Comparison of ENCODE assay signal across 15 cellular contexts in the genomic region with DNA sequence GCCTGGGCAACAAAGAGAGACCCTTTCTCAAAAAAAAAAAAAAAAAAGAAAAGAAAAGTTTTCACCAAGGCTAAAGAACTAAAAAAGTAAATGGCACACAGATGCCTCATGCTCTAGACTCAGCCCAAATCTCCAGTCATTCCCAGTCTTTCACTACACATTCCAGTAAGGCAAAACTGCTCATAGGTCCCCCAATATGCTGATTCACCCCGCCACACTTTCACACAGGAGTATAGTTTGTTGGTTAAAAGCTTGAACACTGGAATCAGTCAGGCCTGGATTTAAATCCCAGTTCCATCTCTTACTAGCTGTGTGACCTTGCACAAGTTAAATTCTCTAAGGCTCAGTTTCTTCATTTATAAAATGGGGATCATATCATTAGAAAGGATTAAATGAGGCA. TPM values are rescaled to one million over a fixed set of nuclear protein-coding genes. Genes with fewer than 3 reads are reported as not detected.
A peak's percentile ranks its signal among the peaks of the same experiment; 100 is the strongest.
DNase-seq lines count a peak whose midpoint lies in the region; ATAC-seq and TF ChIP-seq lines count a peak whose summit lies in the region.
"Had no signal": no experiment of that assay in that cellular context is flagged by ENCODE, and none has a peak within 500 bp of the region (broad histone marks: within the 10 kb centered on the region; RNA-seq: fewer than 3 reads in every experiment).

No MANE protein-coding gene starts in this region.

- peaks cover 0 to 40% (median 6%) of the 10 kb centered on the region in 3 donors for H3K36me3 Mint-ChIP-seq in CD8-positive, alpha-beta memory T cell
- peaks cover 20% of the 10 kb centered on the region for H3K36me3 Mint-ChIP-seq in endodermal cell (ENCODE audit: low read depth)

- intact Hi-C loops in Panc1 (cut with micrococcal nuclease; ENCODE audit: unreplicated experiment), result no loop called here

- CTCF ChIA-PET in CD8-positive, alpha-beta memory T cell (lab: Charles Lee), result interaction anchor here (1.8 to 3.2 kb wide), 2 partner anchors 19 to 30 kb away, joined by 4 to 10 read pairs; partner anchors contain the start of gene SPAG5
- CTCF ChIA-PET in Panc1 (lab: Charles Lee), result interaction anchor here (1.1 kb wide), 1 partner anchor 19 kb away, joined by 3 read pairs; no protein-coding TSS in a partner anchor

- 100% methylated on average over 1 of the region's 1 CpG; no CpG with 5 or more reads in 1 of the 2 experiments for WGBS in endodermal cell (ENCODE audit: insufficient coverage in 1 of 2, insufficient read length in 1 of 2), 2 experiments

- TSS peak; percentile 85 for BruUV-seq in Panc1 (replicated peaks; lab: Mats Ljungman, UMichigan)

- no peak for TF ChIP-seq CTCF in 22Rv1 (IDR thresholded peaks at IDR 0.05)
- TF ChIP-seq CTCF in Panc1 (IDR thresholded peaks at IDR 0.05), result no peak
- no peak for TF ChIP-seq CTCF in endodermal cell (conservative IDR thresholded peaks at IDR 0.05)

- no peak overlapping the region for H3K9ac ChIP-seq in endodermal cell (ENCODE audit: extremely low read depth, low read length, poor library complexity, severe bottlenecking)
- H3K9ac ChIP-seq: parathyroid adenoma had no signal

- in situ Hi-C loops in Panc1 (cut with HindIII; ENCODE audit: low pct_unique_long_range_greater_than_20kb, low sequenced_read_pairs), result no loop called here

- peaks cover 56 to 75% (median 60%) of the 10 kb centered on the region in 3 donors for H3K4me1 Mint-ChIP-seq in CD8-positive, alpha-beta memory T cell
- peaks cover 16% of the 10 kb centered on the region for H3K4me1 Mint-ChIP-seq in endodermal cell

- no peaks in the 10 kb centered on the region for H3K27me3 Mint-ChIP-seq in CD8-positive, alpha-beta memory T cell
- H3K27me3 Mint-ChIP-seq in endodermal cell (ENCODE audit: insufficient read depth), result peaks cover 9% of the 10 kb centered on the region

- no peaks in the 10 kb centered on the region for H3K9me3 Mint-ChIP-seq in CD8-positive, alpha-beta memory T cell
- H3K9me3 Mint-ChIP-seq in endodermal cell, result no peaks in the 10 kb centered on the region

- no peak for ATAC-seq in Panc1
- no peak for ATAC-seq in HG03565 (IDR thresholded peaks at IDR 0.05; ENCODE audit: unreplicated experiment)
- ATAC-seq: body of pancreas, left ventricle myocardium superior had no signal

- H3K27ac Mint-ChIP-seq in CD8-positive, alpha-beta memory T cell, result peak overlapping the region in 7 of 8 donors; percentile 64 to 96 (median 88)
- H3K27ac Mint-ChIP-seq in endodermal cell, result no peak overlapping the region

- H3K9me3 ChIP-seq in CD8-positive, alpha-beta memory T cell (ENCODE audit: low read length), result no peaks in the 10 kb centered on the region
- H3K9me3 ChIP-seq in Panc1 (ENCODE audit: control insufficient read depth, insufficient read depth, low read depth, low read length) (no peaks in the 10 kb centered on the region), endodermal cell (ENCODE audit: control insufficient read depth, low read length) (no peaks in the 10 kb centered on the region)
- H3K9me3 ChIP-seq: body of pancreas had no signal

- no peaks in the 10 kb centered on the region for H3K36me3 ChIP-seq in CD8-positive, alpha-beta memory T cell (ENCODE audit: insufficient read depth, low read length)
- H3K36me3 ChIP-seq in Panc1 (ENCODE audit: control insufficient read depth, insufficient read depth, low read length) (no peaks in the 10 kb centered on the region), endodermal cell (ENCODE audit: control insufficient read depth, insufficient read depth, low read length) (peaks cover 5% of the 10 kb centered on the region)

- H3K27me3 ChIP-seq in CD8-positive, alpha-beta memory T cell (ENCODE audit: insufficient read depth, low read length, poor library complexity, severe bottlenecking), result no peaks in the 10 kb centered on the region
- no peaks in the 10 kb centered on the region for H3K27me3 ChIP-seq in Panc1 (ENCODE audit: control insufficient read depth, insufficient read depth, low read length)
- H3K27me3 ChIP-seq in endodermal cell (ENCODE audit: control insufficient read depth, insufficient read depth, low read length, poor library complexity, severe bottlenecking), result peaks cover 4% of the 10 kb centered on the region
- H3K27me3 ChIP-seq: body of pancreas, hepatocyte had no signal

- peak overlapping the region; percentile 74 to 98 (median 96) for H3K4me3 Mint-ChIP-seq in CD8-positive, alpha-beta memory T cell
- H3K4me3 Mint-ChIP-seq in endodermal cell, result peak overlapping the region; percentile 85

- no peak for DNase-seq in CD8-positive, alpha-beta memory T cell
- DNase-seq in Panc1 (ENCODE audit: low read depth, low spot score) (no peak), endodermal cell (no peak), occipital lobe (lab: John Stamatoyannopoulos, UW) (no peak), ecto neural progenitor cell (ENCODE audit: low spot score) (no peak)
- DNase-seq in NK-92 treated with Interleukin-12 subunit alpha and Interleukin-12 subunit beta, amount 100 ng/mL, for 24 hours (lab: John Stamatoyannopoulos, UW), result no peak
- DNase-seq: body of pancreas; left ventricle myocardium superior; NCI-H774; stimulated activated CD4-positive, alpha-beta T cell treated with anti-CD3 and anti-CD28 coated beads, Interleukin-2, amount 100 ng/mL, for 48 hours; stimulated activated naive CD4-positive, alpha-beta T cell treated with Interleukin-2 at 50 U/mL for 16 hours had no signal

- H3K27ac ChIP-seq in 22Rv1 (peak overlapping the region; percentile 87; the same call in 1 of the 2 replicates), Panc1 (ENCODE audit: low read length) (no peak overlapping the region), endodermal cell (ENCODE audit: low read depth, low read length) (no peak overlapping the region)
- no peak overlapping the region for H3K27ac ChIP-seq in CD8-positive, alpha-beta memory T cell (ENCODE audit: low read depth, low read length)
- H3K27ac ChIP-seq: body of pancreas, hepatocyte, parathyroid adenoma had no signal

- POLR2A ChIA-PET in CD8-positive, alpha-beta memory T cell (lab: Charles Lee), result no interaction called here
- POLR2A ChIA-PET in Panc1 (lab: Charles Lee), result interaction anchor here (0.7 to 0.8 kb wide), 2 partner anchors 55 to 337 kb away, joined by 11 to 12 read pairs; no protein-coding TSS in a partner anchor

- peaks cover 34% of the 10 kb centered on the region for H3K4me1 ChIP-seq in CD8-positive, alpha-beta memory T cell (ENCODE audit: insufficient read depth, low read length)
- peaks cover 17% of the 10 kb centered on the region; the same call in 1 of the 2 replicates for H3K4me1 ChIP-seq in Panc1 (ENCODE audit: control insufficient read depth, insufficient read depth, low read length)
- H3K4me1 ChIP-seq in endodermal cell (ENCODE audit: control insufficient read depth, insufficient read depth, low read length), result no peaks in the 10 kb centered on the region

- peak overlapping the region; percentile 9 for H3K4me3 ChIP-seq in CD8-positive, alpha-beta memory T cell (ENCODE audit: low read length)
- H3K4me3 ChIP-seq in Panc1 (ENCODE audit: low read depth in 2 of 2, low read length in 2 of 2) (no peak overlapping the region), endodermal cell (ENCODE audit: low read length) (no peak overlapping the region)
- H3K4me3 ChIP-seq: body of pancreas, hepatocyte had no signal

RNA-seq across cellular contexts. Expression of gene PIGS, which starts 1.9 kb away (rescaled TPM):
- 10 to 100 TPM; 48.7 to 50.0 TPM for total RNA-seq in CD8-positive, alpha-beta memory T cell
- 61.0 TPM for polyA plus RNA-seq in CD8-positive, alpha-beta memory T cell
- 78.8 TPM for total RNA-seq in Panc1 (2021; ENCODE audit: unreplicated experiment)
- polyA plus RNA-seq in Panc1 (2012; ENCODE audit: insufficient read length), result 87.3 TPM
- 10 to 100 TPM; 34.9 to 43.0 TPM for total RNA-seq in endodermal cell
- polyA plus RNA-seq in endodermal cell (2013, experiment 1 of 2), result 69.2 TPM
- polyA plus RNA-seq in endodermal cell (2013, experiment 2 of 2), result 59.0 TPM
- 12.8 TPM for total RNA-seq in occipital lobe

RNA-seq across cellular contexts. Expression of gene ALDOC, which starts 7.2 kb away (rescaled TPM):
- total RNA-seq in CD8-positive, alpha-beta memory T cell, result 10 to 100 TPM; 12.8 to 13.6 TPM
- 58.2 TPM for polyA plus RNA-seq in CD8-positive, alpha-beta memory T cell
- total RNA-seq in Panc1 (2021; ENCODE audit: unreplicated experiment) (13.4 TPM), endodermal cell (10 to 100 TPM; 12.3 to 14.1 TPM), occipital lobe (78.1 TPM)
- polyA plus RNA-seq in Panc1 (2012; ENCODE audit: insufficient read length), result 70.0 TPM
- polyA plus RNA-seq in endodermal cell (2013, experiment 1 of 2), result 46.7 TPM
- polyA plus RNA-seq in endodermal cell (2013, experiment 2 of 2), result 37.3 TPM

RNA-seq across cellular contexts. Expression of gene UNC119, which starts 17.0 kb away (rescaled TPM):
- total RNA-seq in CD8-positive, alpha-beta memory T cell, result 10 to 100 TPM; 28.9 to 29.1 TPM
- 21.9 TPM for polyA plus RNA-seq in CD8-positive, alpha-beta memory T cell
- total RNA-seq in Panc1 (2021; ENCODE audit: unreplicated experiment), result 44.7 TPM
- polyA plus RNA-seq in Panc1 (2012; ENCODE audit: insufficient read length), result 47.6 TPM
- total RNA-seq in endodermal cell, result 10 to 100 TPM; 46.7 to 59.0 TPM
- polyA plus RNA-seq in endodermal cell (2013, experiment 1 of 2), result 64.3 TPM
- polyA plus RNA-seq in endodermal cell (2013, experiment 2 of 2), result 59.8 TPM
- 31.5 TPM for total RNA-seq in occipital lobe

RNA-seq across cellular contexts. Expression of gene SPAG5, which starts 29.4 kb away (rescaled TPM):
- total RNA-seq in CD8-positive, alpha-beta memory T cell, result 10 to 100 TPM; 77.8 to 79.7 TPM
- polyA plus RNA-seq in CD8-positive, alpha-beta memory T cell, result 3.5 TPM
- total RNA-seq in Panc1 (2021; ENCODE audit: unreplicated experiment) (152 TPM), endodermal cell (100 to 1,000 TPM in 1 of 2 donors, 10 to 100 TPM in 1; 84.8 to 132 TPM), occipital lobe (4.7 TPM)
- polyA plus RNA-seq in Panc1 (2012; ENCODE audit: insufficient read length), result 61.1 TPM
- polyA plus RNA-seq in endodermal cell (2013, experiment 1 of 2), result 103 TPM
- 113 TPM for polyA plus RNA-seq in endodermal cell (2013, experiment 2 of 2)

RNA-seq across cellular contexts. Expression of gene RSKR, which starts 44.5 kb away (rescaled TPM):
- 10 to 100 TPM; 18.4 to 19.3 TPM for total RNA-seq in CD8-positive, alpha-beta memory T cell
- polyA plus RNA-seq in CD8-positive, alpha-beta memory T cell, result 0.22 TPM
- total RNA-seq in Panc1 (2021; ENCODE audit: unreplicated experiment), result 17.2 TPM
- 5.8 TPM for polyA plus RNA-seq in Panc1 (2012; ENCODE audit: insufficient read length)
- total RNA-seq in endodermal cell, result 10 to 100 TPM; 25.5 to 27.6 TPM
- polyA plus RNA-seq in endodermal cell (2013, experiment 1 of 2), result 21.8 TPM
- 21.9 TPM for polyA plus RNA-seq in endodermal cell (2013, experiment 2 of 2)
- total RNA-seq in occipital lobe, result 16.5 TPM
